15 cellular contexts compared by ENCODE assay signal in genomic region chr15:39118510-39118909, GRCh38.
A peak's percentile ranks its signal among the peaks of the same experiment; 100 is the strongest.
DNase-seq lines count a peak whose midpoint lies in the region; ATAC-seq and TF ChIP-seq lines count a peak whose summit lies in the region.
"Had no signal": no experiment of that assay in that cellular context is flagged by ENCODE, and none has a peak within 500 bp of the region (broad histone marks: within the 10 kb centered on the region; RNA-seq: fewer than 3 reads in every experiment).

No MANE protein-coding gene starts in this region.

- peaks cover 0 to 15% (median 0%) of the 10 kb centered on the region in 3 experiments; a peak in 3 of 7 replicates for H3K36me3 Mint-ChIP-seq in H9 (ENCODE audit: insufficient read depth in 1 of 3, low read depth in 3 of 3)

- H2BK120ac ChIP-seq in H9 (ENCODE audit: low read depth, low read length, poor library complexity, severe bottlenecking), result no peak overlapping the region

- H3K27ac ChIP-seq in body of pancreas (no peak overlapping the region), aorta (ENCODE audit: low read depth in 1 of 2, low read length in 2 of 2) (no peak overlapping the region), H9 (ENCODE audit: insufficient read length, low read depth, low read length) (no peak overlapping the region)
- H3K27ac ChIP-seq: hepatocyte, Peyer's patch, testis had no signal

- H2BK5ac ChIP-seq in H9 (ENCODE audit: insufficient read length, low read length), result no peak overlapping the region

- H3T11ph ChIP-seq in H9 (ENCODE audit: low read length), result no peak overlapping the region

- H3K14ac ChIP-seq in H9 (ENCODE audit: insufficient read depth, low read length), result no peak overlapping the region

- no peak overlapping the region for H3K4me3 Mint-ChIP-seq in H9
- H3K4me3 Mint-ChIP-seq: neural crest cell had no signal

- H4K91ac ChIP-seq in H9 (ENCODE audit: insufficient read length, low read depth, low read length), result no peak overlapping the region

- H3K23me2 ChIP-seq in H9 (ENCODE audit: insufficient read length, low read depth, low read length, poor library complexity, severe bottlenecking), result no peaks in the 10 kb centered on the region

- H2BK20ac ChIP-seq in H9 (ENCODE audit: low read depth, low read length, poor library complexity, severe bottlenecking), result no peak overlapping the region

- no peak overlapping the region for H2BK12ac ChIP-seq in H9 (ENCODE audit: insufficient read length, low read depth, low read length)

- no peak overlapping the region for H3K9ac ChIP-seq in H9 (ENCODE audit: extremely low read depth, insufficient read length, low read length)

- TF ChIP-seq CTCF in body of pancreas (IDR thresholded peaks at IDR 0.05) (no peak), H9 (conservative IDR thresholded peaks at IDR 0.05) (no peak)

- 76 to 84% methylated on average over 2 of the region's 2 CpGs for WGBS in body of pancreas, 2 donors
- WGBS in aorta, 2 donors, result 57 to 59% methylated on average over 2 of the region's 2 CpGs
- WGBS in H9 (ENCODE audit: extremely low coverage, insufficient read length, low lambda C conversion rate), result no CpG with 5 or more reads among the region's 2 CpGs

- H3K4me3 ChIP-seq in body of pancreas, result no peak overlapping the region
- H3K4me3 ChIP-seq in aorta (ENCODE audit: low read length in 2 of 2), result no peak overlapping the region
- H3K4me3 ChIP-seq: hepatocyte, Peyer's patch, testis had no signal

- no peak overlapping the region for H4K8ac ChIP-seq in H9 (replicated peaks; ENCODE audit: insufficient read length, low read depth, low read length)

- H2AK5ac ChIP-seq in H9 (ENCODE audit: insufficient read length, low read length), result no peak overlapping the region

- no peak overlapping the region for H3K4me2 ChIP-seq in H9 (ENCODE audit: insufficient read depth, insufficient read length, low read length)
- H3K4me2 ChIP-seq: hepatocyte had no signal

- TF ChIP-seq POLR2A in body of pancreas (IDR thresholded peaks at IDR 0.05), result no peak

- H3K36me3 ChIP-seq in body of pancreas (replicated peaks in 1 of 2; ENCODE audit: insufficient read depth in 1 of 2, low read depth in 2 of 2) (no peaks in the 10 kb centered on the region), aorta (ENCODE audit: control insufficient read depth in 1 of 2, insufficient read depth in 2 of 2, low read length in 1 of 2) (no peaks in the 10 kb centered on the region)
- H3K36me3 ChIP-seq: Peyer's patch had no signal

- H3K4me1 Mint-ChIP-seq in H9, result no peaks in the 10 kb centered on the region

- intact Hi-C loops in body of pancreas (cut with DNase I), result no loop called here
- intact Hi-C loops in aorta (cut with DNase I), result no loop called here

- no peak overlapping the region for H4K5ac ChIP-seq in H9 (ENCODE audit: insufficient read length, low read depth, low read length)

- peaks cover 1% of the 10 kb centered on the region; the same call in 1 of the 2 replicates for H3K27me3 Mint-ChIP-seq in H9 (ENCODE audit: low read depth)

- peak; percentile 90 for DNase-seq in HT1080 (ENCODE audit: low read depth)
- no peak for DNase-seq in body of pancreas
- DNase-seq in inferior parietal cortex (ENCODE audit: extremely low spot score), result peak; percentile 13
- no peak for DNase-seq in aorta
- no peak for DNase-seq in H9
- DNase-seq: Caco-2, left ventricle myocardium superior, NCI-H1417, NCI-H510A, Peyer's patch, testis had no signal

- H3K9me3 ChIP-seq in body of pancreas (no peaks in the 10 kb centered on the region), aorta (ENCODE audit: control insufficient read depth, low read length) (peaks cover 5% of the 10 kb centered on the region), H9 (ENCODE audit: control insufficient read depth, low read depth, low read length) (no peaks in the 10 kb centered on the region)
- H3K9me3 ChIP-seq: Peyer's patch, testis had no signal

- H3K4ac ChIP-seq in H9 (ENCODE audit: low read depth, low read length), result no peak overlapping the region

- no peak overlapping the region for H3K23ac ChIP-seq in H9 (ENCODE audit: insufficient read length, low read depth, low read length)

- H3K4me1 ChIP-seq in body of pancreas, result no peaks in the 10 kb centered on the region
- no peaks in the 10 kb centered on the region for H3K4me1 ChIP-seq in aorta (ENCODE audit: control insufficient read depth in 1 of 2, insufficient read depth in 2 of 2, low read length in 2 of 2)
- no peaks in the 10 kb centered on the region for H3K4me1 ChIP-seq in H9 (ENCODE audit: insufficient read depth, low read length)
- H3K4me1 ChIP-seq: Caco-2, Peyer's patch, testis had no signal

- H3K27ac Mint-ChIP-seq in H9, result no peak overlapping the region

- peaks cover 10 to 12% of the 10 kb centered on the region in 2 experiments for H3K9me3 Mint-ChIP-seq in H9

- no peak overlapping the region for H2AFZ ChIP-seq in H9 (ENCODE audit: low read length)
- H2AFZ ChIP-seq: hepatocyte had no signal

- H3K56ac ChIP-seq in H9 (ENCODE audit: insufficient read length, low read depth, low read length), result no peak overlapping the region

- H3K27me3 ChIP-seq in body of pancreas (no peaks in the 10 kb centered on the region), aorta (ENCODE audit: control insufficient read depth in 1 of 2, insufficient read depth in 2 of 2, low read length in 1 of 2) (no peaks in the 10 kb centered on the region), H9 (ENCODE audit: insufficient read depth, low read length) (no peaks in the 10 kb centered on the region)
- H3K27me3 ChIP-seq: hepatocyte, Peyer's patch, testis had no signal

- ATAC-seq in body of pancreas (peak; percentile 21), aorta (ENCODE audit: low FRiP score) (peak; percentile 33), GM18873 (IDR thresholded peaks at IDR 0.05; ENCODE audit: low FRiP score, unreplicated experiment) (no peak), GM21528 (IDR thresholded peaks at IDR 0.05; ENCODE audit: low FRiP score, unreplicated experiment) (no peak)
- ATAC-seq: left ventricle myocardium superior had no signal

- H2BK15ac ChIP-seq in H9 (ENCODE audit: low read depth, low read length), result no peak overlapping the region

- H3K79me1 ChIP-seq in H9 (ENCODE audit: insufficient read depth, low read depth, low read length, poor library complexity, severe bottlenecking), result no peaks in the 10 kb centered on the region

- no peak overlapping the region for H3K18ac ChIP-seq in H9 (ENCODE audit: insufficient read length, low read depth, low read length)

- H4K20me1 ChIP-seq in H9 (ENCODE audit: control insufficient read depth, insufficient read depth, insufficient read length), result no peaks in the 10 kb centered on the region

- no peaks in the 10 kb centered on the region for H3K79me2 ChIP-seq in H9 (ENCODE audit: insufficient read depth, low read length)
- H3K79me2 ChIP-seq: hepatocyte had no signal

Comparison
In these comparisons a context has a peak if more than half of its experiments do, and no peak if none do; other contexts are left out.
1. DNase-seq: peak in HT1080 (single experiment) and inferior parietal cortex (single experiment); none in body of pancreas (0 of 4), aorta (0 of 2) and H9 (single experiment).
2. ATAC-seq: peak in body of pancreas (single experiment) and aorta (single experiment); none in GM18873 (single experiment) and GM21528 (single experiment).